ENCODE assay signal across 25 cellular contexts in genomic region chr16:50425648-50426047, GRCh38.
DNase-seq lines count a peak whose midpoint lies in the region; ATAC-seq and TF ChIP-seq lines count a peak whose summit lies in the region.
"Had no signal": no experiment of that assay in that cellular context is flagged by ENCODE, and none has a peak within 500 bp of the region (broad histone marks: within the 10 kb centered on the region; RNA-seq: fewer than 3 reads in every experiment).

No MANE protein-coding gene starts in this region.

- in situ Hi-C loops in brain microvascular endothelial cell (cut with HindIII; ENCODE audit: low pct_ligation_motif_present, low sequenced_read_pairs) = no loop called here

- TF ChIP-seq CTCF in brain microvascular endothelial cell (IDR thresholded peaks at IDR 0.05; ENCODE audit: low read depth, low read length, missing control alignments) = no peak

- no peaks in the 10 kb centered on the region for H3K36me3 ChIP-seq in brain microvascular endothelial cell (replicated peaks)
- H3K36me3 ChIP-seq: breast epithelium, tibial nerve had no signal

- no peak overlapping the region for H3K4me3 ChIP-seq in brain microvascular endothelial cell (ENCODE audit: low read depth, low read length)
- H3K4me3 ChIP-seq: breast epithelium, GM23338, lung, psoas muscle, tibial nerve had no signal

- ATAC-seq in SK-N-SH treated with all-trans-retinoic acid at 6 μM for 48 hours = peak; percentile 34; the same call in 1 of the 3 replicates
- ATAC-seq: activated naive CD4-positive, alpha-beta T cell treated with anti-CD3 and anti-CD28 coated beads, Interleukin-2, amount 50 U/mL, for 72 hours; GM23338; naive thymus-derived CD8-positive, alpha-beta T cell; psoas muscle; WTC11 had no signal

- no peak overlapping the region for H3K27ac ChIP-seq in brain microvascular endothelial cell
- H3K27ac ChIP-seq: breast epithelium, psoas muscle, tibial nerve had no signal

- DNase-seq in CMK (ENCODE audit: low read depth) (peak; percentile 15), ELF-1 (ENCODE audit: low read depth, low spot score) (peak; percentile 34), islet precursor cell (peak; percentile 75), NCI-H446 treated with DMSO at 0.1 percent for 48 hours (lab: John Stamatoyannopoulos, UW) (no peak), NCI-H510A treated with DMSO at 0.1 percent for 48 hours (lab: John Stamatoyannopoulos, UW) (no peak), brain microvascular endothelial cell (no peak)
- DNase-seq: activated CD4-positive, alpha-beta T cell treated with anti-CD3 and anti-CD28 coated beads, Interleukin-2, amount 10 ng/mL, durations not matched to agents 24 days and 14 days; activated effector memory CD4-positive, alpha-beta T cell treated with Interleukin-2 at 50 U/mL for 16 hours; Calu3; foreskin melanocyte; KG1; naive thymus-derived CD8-positive, alpha-beta T cell; NCI-H1436 treated with DMSO at 0.1 percent for 48 hours; NCI-H510A; psoas muscle; SHP77 treated with DMSO at 0.1 percent for 48 hours; stimulated activated CD4-positive, alpha-beta T cell treated with anti-CD3 and anti-CD28 coated beads, Interleukin-4, amount 100 ng/mL, for 24 hours; SW 1271 had no signal

- H3K27me3 ChIP-seq in brain microvascular endothelial cell (replicated peaks) = no peaks in the 10 kb centered on the region
- H3K27me3 ChIP-seq: breast epithelium, tibial nerve had no signal

TF ChIP-seq in SK-N-SH treated with all-trans-retinoic acid at 6 μM for 48 hours, 23 proteins besides CTCF, POLR2A, EP300 and RAD21:
- no peak for TF ChIP-seq ARNTL (CRISPR knock-in tag; IDR thresholded peaks at IDR 0.05; ENCODE audit: borderline replicate concordance, low read depth)
- TF ChIP-seq TSHZ2 (CRISPR knock-in tag; IDR thresholded peaks at IDR 0.05) = peak; percentile 62; the same call in 1 of the 2 replicates
- TF ChIP-seq ZNF565 (CRISPR knock-in tag; conservative IDR thresholded peaks at IDR 0.05; ENCODE audit: low read depth) = no peak
- no peak for TF ChIP-seq ESRRG (CRISPR knock-in tag; IDR thresholded peaks at IDR 0.05)
- TF ChIP-seq ZC3H10 (CRISPR knock-in tag; IDR thresholded peaks at IDR 0.05) = no peak
- no peak for TF ChIP-seq RARB (CRISPR knock-in tag; IDR thresholded peaks at IDR 0.05)
- peak; percentile 83; the same call in 1 of the 2 replicates for TF ChIP-seq TCF4 (CRISPR knock-in tag; IDR thresholded peaks at IDR 0.05; ENCODE audit: borderline replicate concordance)
- TF ChIP-seq CSRNP3 (CRISPR knock-in tag; IDR thresholded peaks at IDR 0.05) = no peak
- no peak for TF ChIP-seq TOX (CRISPR knock-in tag; IDR thresholded peaks at IDR 0.05; ENCODE audit: borderline replicate concordance)

Comparison
In these comparisons a context has a peak if more than half of its experiments do, and no peak if none do; other contexts are left out.
1. DNase-seq: peak in CMK (single experiment), ELF-1 (single experiment) and islet precursor cell (single experiment); none in NCI-H446 treated with DMSO at 0.1 percent for 48 hours (single experiment), NCI-H510A treated with DMSO at 0.1 percent for 48 hours (single experiment) and brain microvascular endothelial cell (single experiment).